ENCODE assay signal across 16 cellular contexts in the genomic region with DNA sequence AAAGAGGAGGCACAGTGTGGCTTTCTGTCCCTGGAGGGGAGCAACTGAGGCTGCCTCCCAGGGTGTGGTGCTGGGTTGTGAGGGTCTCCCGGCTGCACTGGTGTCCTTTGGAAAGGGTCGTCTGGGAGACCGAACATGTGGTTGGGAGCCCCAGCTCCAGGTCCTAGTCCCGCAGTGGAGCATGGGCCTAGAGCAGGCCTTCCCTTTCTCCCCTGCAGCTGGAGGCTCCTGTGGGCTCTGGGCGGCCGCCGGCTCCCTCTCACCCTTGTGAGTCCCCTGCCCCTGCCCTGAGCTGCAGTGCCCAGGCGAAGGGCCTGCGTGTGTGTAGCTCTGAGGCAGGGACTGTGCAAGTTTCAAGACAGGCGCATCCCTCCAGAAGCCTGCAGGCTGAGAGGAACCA.
"Had no signal": no experiment of that assay in that cellular context is flagged by ENCODE, and none has a peak within 500 bp of the region (broad histone marks: within the 10 kb centered on the region; RNA-seq: fewer than 3 reads in every experiment).

No MANE protein-coding gene starts in this region.

- H3K4me3 ChIP-seq: gastrocnemius medialis, left lung, prostate gland, right atrium auricular region, testis, tibial artery had no signal

- ATAC-seq: gastrocnemius medialis; left lung; natural killer cell; sciatic nerve; stimulated activated effector memory CD8-positive, alpha-beta T cell treated with anti-CD3 and anti-CD28 coated beads, Interleukin-12 subunit alpha, Interleukin-12 subunit beta, amount 100 ng/mL, for 72 hours; stimulated activated naive CD8-positive, alpha-beta T cell treated with anti-CD3 and anti-CD28 coated beads, Interleukin-15, Interleukin-2, amounts not matched to agents 100 U/mL and 50 U/mL, for 24 hours had no signal

- DNase-seq: cerebellar nuclear complex; cortex of kidney; gastrocnemius medialis; left lung; natural killer cell; stimulated activated CD4-positive, alpha-beta T cell treated with anti-CD3 and anti-CD28 coated beads, Interleukin-2, amount 100 ng/mL, for 24 hours; stimulated activated CD4-positive, alpha-beta T cell treated with anti-CD3 and anti-CD28 coated beads, Interleukin-4, amount 100 ng/mL, for 24 hours; stimulated activated naive CD8-positive, alpha-beta T cell treated with anti-CD3 and anti-CD28 coated beads, Interleukin-15, Interleukin-2, amounts not matched to agents 100 U/mL and 50 U/mL, for 24 hours; testis; tibial artery had no signal

- H3K79me2 ChIP-seq: parathyroid adenoma had no signal

- H3K4me1 ChIP-seq: gastrocnemius medialis, left lung, parathyroid adenoma, prostate gland, right atrium auricular region, testis, tibial artery had no signal

- H3K27me3 ChIP-seq: gastrocnemius medialis, right atrium auricular region, testis, tibial artery had no signal

- H3K36me3 ChIP-seq: gastrocnemius medialis, left lung, neutrophil, prostate gland, right atrium auricular region, tibial artery had no signal

- H3K9ac ChIP-seq: parathyroid adenoma had no signal

- H3K27ac ChIP-seq: gastrocnemius medialis, left lung, neutrophil, parathyroid adenoma, prostate gland, right atrium auricular region, testis, tibial artery had no signal

- H3K9me3 ChIP-seq: gastrocnemius medialis, neutrophil, prostate gland, testis had no signal

- H2AFZ ChIP-seq: parathyroid adenoma had no signal
